1 cellular context compared by ENCODE assay signal in genomic region chr10:117135026-117135372, GRCh38.
TF ChIP-seq lines count a peak whose summit lies in the region.

No MANE protein-coding gene starts in this region.

TF ChIP-seq in HepG2, 621 proteins besides CTCF, POLR2A, EP300 and RAD21:
- TF ChIP-seq ZBTB34 (CRISPR knock-in tag; IDR thresholded peaks at IDR 0.05) (no peak), ZNF678 (CRISPR knock-in tag; IDR thresholded peaks at IDR 0.05) (no peak), HDAC2 (CRISPR knock-in tag; IDR thresholded peaks at IDR 0.05) (no peak), GZF1 (CRISPR knock-in tag; IDR thresholded peaks at IDR 0.05) (no peak), KDM3A (CRISPR knock-in tag; IDR thresholded peaks at IDR 0.05; ENCODE audit: low read depth) (no peak), AKAP8 (CRISPR knock-in tag; IDR thresholded peaks at IDR 0.05) (no peak), ATAD3A (CRISPR knock-in tag; IDR thresholded peaks at IDR 0.05) (no peak), ZNF143 (CRISPR knock-in tag; IDR thresholded peaks at IDR 0.05) (no peak)
- TF ChIP-seq, protein P1, sequence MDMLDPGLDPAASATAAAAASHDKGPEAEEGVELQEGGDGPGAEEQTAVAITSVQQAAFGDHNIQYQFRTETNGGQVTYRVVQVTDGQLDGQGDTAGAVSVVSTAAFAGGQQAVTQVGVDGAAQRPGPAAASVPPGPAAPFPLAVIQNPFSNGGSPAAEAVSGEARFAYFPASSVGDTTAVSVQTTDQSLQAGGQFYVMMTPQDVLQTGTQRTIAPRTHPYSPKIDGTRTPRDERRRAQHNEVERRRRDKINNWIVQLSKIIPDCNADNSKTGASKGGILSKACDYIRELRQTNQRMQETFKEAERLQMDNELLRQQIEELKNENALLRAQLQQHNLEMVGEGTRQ (IDR thresholded peaks at IDR 0.05; ENCODE audit: low read depth, low read length), result no peak
- TF ChIP-seq, protein P1 (CRISPR knock-in tag; IDR thresholded peaks at IDR 0.05; ENCODE audit: borderline replicate concordance), result no peak
- TF ChIP-seq, protein P2, sequence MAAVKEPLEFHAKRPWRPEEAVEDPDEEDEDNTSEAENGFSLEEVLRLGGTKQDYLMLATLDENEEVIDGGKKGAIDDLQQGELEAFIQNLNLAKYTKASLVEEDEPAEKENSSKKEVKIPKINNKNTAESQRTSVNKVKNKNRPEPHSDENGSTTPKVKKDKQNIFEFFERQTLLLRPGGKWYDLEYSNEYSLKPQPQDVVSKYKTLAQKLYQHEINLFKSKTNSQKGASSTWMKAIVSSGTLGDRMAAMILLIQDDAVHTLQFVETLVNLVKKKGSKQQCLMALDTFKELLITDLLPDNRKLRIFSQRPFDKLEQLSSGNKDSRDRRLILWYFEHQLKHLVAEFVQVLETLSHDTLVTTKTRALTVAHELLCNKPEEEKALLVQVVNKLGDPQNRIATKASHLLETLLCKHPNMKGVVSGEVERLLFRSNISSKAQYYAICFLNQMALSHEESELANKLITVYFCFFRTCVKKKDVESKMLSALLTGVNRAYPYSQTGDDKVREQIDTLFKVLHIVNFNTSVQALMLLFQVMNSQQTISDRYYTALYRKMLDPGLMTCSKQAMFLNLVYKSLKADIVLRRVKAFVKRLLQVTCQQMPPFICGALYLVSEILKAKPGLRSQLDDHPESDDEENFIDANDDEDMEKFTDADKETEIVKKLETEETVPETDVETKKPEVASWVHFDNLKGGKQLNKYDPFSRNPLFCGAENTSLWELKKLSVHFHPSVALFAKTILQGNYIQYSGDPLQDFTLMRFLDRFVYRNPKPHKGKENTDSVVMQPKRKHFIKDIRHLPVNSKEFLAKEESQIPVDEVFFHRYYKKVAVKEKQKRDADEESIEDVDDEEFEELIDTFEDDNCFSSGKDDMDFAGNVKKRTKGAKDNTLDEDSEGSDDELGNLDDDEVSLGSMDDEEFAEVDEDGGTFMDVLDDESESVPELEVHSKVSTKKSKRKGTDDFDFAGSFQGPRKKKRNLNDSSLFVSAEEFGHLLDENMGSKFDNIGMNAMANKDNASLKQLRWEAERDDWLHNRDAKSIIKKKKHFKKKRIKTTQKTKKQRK (IDR thresholded peaks at IDR 0.05; ENCODE audit: low read length), result no peak
- TF ChIP-seq, protein P3, sequence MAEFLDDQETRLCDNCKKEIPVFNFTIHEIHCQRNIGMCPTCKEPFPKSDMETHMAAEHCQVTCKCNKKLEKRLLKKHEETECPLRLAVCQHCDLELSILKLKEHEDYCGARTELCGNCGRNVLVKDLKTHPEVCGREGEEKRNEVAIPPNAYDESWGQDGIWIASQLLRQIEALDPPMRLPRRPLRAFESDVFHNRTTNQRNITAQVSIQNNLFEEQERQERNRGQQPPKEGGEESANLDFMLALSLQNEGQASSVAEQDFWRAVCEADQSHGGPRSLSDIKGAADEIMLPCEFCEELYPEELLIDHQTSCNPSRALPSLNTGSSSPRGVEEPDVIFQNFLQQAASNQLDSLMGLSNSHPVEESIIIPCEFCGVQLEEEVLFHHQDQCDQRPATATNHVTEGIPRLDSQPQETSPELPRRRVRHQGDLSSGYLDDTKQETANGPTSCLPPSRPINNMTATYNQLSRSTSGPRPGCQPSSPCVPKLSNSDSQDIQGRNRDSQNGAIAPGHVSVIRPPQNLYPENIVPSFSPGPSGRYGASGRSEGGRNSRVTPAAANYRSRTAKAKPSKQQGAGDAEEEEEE (CRISPR knock-in tag; IDR thresholded peaks at IDR 0.05; ENCODE audit: borderline replicate concordance), result no peak
